Comparison of ENCODE assay signal across 2 cellular contexts in the genomic region with DNA sequence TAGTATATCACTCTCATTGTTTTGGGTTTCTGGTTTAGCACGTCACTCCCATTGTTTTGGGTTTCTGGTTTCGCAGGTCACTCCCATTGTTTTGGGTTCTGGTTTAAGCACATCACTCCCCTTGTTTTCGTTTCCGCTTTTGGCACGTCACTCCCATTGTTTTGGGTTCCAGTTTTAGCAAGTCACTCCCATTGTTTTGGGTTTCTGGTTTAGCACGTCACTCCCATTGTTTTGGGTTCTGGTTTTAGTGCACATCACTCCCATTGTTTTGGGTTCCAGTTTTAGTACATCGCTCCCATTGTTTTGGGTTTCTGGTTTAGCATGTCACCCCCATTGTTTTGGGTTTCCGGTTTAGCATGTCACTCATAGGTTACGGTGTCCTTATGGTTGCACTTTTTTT.
TF ChIP-seq lines count a peak whose summit lies in the region.
"Not testable (repeated sequence)": the region's sequence is repeated elsewhere in the genome, so short reads cannot be mapped to it uniquely, and the experiment has no call there.

No MANE protein-coding gene starts in this region.

TF ChIP-seq in K562, 482 proteins besides CTCF, POLR2A, EP300 and RAD21:
- 0 out of 2 replicates have a peak, but pooled peaks have one; percentile 13 for TF ChIP-seq MEF2D (tag; conservative IDR thresholded peaks at IDR 0.05; ENCODE audit: low read depth)
- peak; percentile 47 for TF ChIP-seq GABPA (tag; conservative IDR thresholded peaks at IDR 0.05; ENCODE audit: low read depth)

TF ChIP-seq in HepG2, 621 proteins besides CTCF, POLR2A, EP300 and RAD21:
- peak; percentile 67 for TF ChIP-seq CREB1 (IDR thresholded peaks at IDR 0.05)
- TF ChIP-seq CREB1 (CRISPR knock-in tag; IDR thresholded peaks at IDR 0.05): not testable (repeated sequence)
